Comparison of ENCODE assay signal across 17 cellular contexts in the genomic region with DNA sequence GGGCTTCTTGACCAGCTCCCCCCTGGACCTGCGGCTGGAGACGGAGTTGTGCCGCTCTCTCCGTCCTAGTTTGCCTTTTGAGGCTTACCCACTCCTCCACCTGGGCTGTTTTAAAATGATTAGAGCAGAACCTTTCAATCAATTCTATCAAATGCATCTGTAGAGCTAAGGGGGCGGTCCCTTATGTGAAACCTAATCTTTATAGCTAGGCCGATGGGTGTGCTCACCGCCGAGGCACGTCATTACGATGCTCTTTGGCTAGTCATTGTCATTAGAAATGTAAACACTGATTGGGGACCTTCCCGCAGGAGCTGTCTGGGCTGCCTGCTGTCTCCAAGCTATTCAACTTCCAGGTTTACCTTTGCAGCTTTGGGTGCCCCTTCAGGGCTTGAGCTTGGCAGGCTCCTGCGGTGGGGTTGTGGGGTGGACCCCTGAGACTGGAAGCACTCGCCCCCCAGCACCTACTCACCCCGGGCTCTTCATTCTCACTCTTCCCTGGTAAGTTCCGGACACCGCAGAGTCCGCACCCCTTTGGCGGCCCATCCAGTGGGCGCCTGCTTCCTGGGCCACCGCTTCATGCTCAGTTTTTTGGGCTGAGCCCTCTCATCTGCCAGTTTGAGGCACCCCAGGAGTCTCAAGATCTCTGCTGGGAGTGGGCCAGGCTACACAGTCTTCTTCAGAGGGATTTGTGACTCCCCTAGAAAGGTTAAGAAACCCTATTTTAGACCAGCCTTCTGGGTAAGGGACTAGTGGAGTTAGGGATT. TPM values are rescaled to one million over a fixed set of nuclear protein-coding genes. Genes with fewer than 3 reads are reported as not detected.
A peak's percentile ranks its signal among the peaks of the same experiment; 100 is the strongest.
DNase-seq lines count a peak whose midpoint lies in the region; ATAC-seq, FAIRE-seq and TF ChIP-seq lines count a peak whose summit lies in the region.
"Had no signal": no experiment of that assay in that cellular context is flagged by ENCODE, and none has a peak within 500 bp of the region (broad histone marks: within the 10 kb centered on the region; RNA-seq: fewer than 3 reads in every experiment).

No MANE protein-coding gene starts in this region.

- H3K27me3 Mint-ChIP-seq in activated CD8-positive, alpha-beta T cell treated with anti-CD3 and anti-CD28 coated beads for 36 hours: no peaks in the 10 kb centered on the region
- no peaks in the 10 kb centered on the region for H3K27me3 Mint-ChIP-seq in chondrocyte (ENCODE audit: low read depth)

- H3K27ac Mint-ChIP-seq in activated CD8-positive, alpha-beta T cell treated with anti-CD3 and anti-CD28 coated beads for 36 hours: peak overlapping the region; percentile 88
- no peak overlapping the region for H3K27ac Mint-ChIP-seq in chondrocyte (ENCODE audit: unreplicated experiment)

- H2BK12ac ChIP-seq in neuronal stem cell (ENCODE audit: low read length): no peak overlapping the region

- TF ChIP-seq CTCF in activated CD8-positive, alpha-beta T cell treated with anti-CD3 and anti-CD28 coated beads for 36 hours (IDR thresholded peaks at IDR 0.05): no peak
- TF ChIP-seq CTCF in chondrocyte (IDR thresholded peaks at IDR 0.05) (no peak), RWPE1 (conservative IDR thresholded peaks at IDR 0.05; ENCODE audit: low read depth) (no peak)

- no peak overlapping the region for H3K4me3 ChIP-seq in neuronal stem cell (ENCODE audit: low read length in 2 of 2)
- H3K4me3 ChIP-seq: heart left ventricle, lung, psoas muscle had no signal

- peaks cover 21% of the 10 kb centered on the region for H3K4me1 Mint-ChIP-seq in activated CD8-positive, alpha-beta T cell treated with anti-CD3 and anti-CD28 coated beads for 36 hours (ENCODE audit: low read depth)
- H3K4me1 Mint-ChIP-seq in chondrocyte (ENCODE audit: low read depth): peaks cover 22% of the 10 kb centered on the region

- no peak overlapping the region for H4K8ac ChIP-seq in neuronal stem cell (ENCODE audit: low read depth, low read length)

- H3K4ac ChIP-seq in neuronal stem cell (ENCODE audit: low read length): no peak overlapping the region

- POLR2A ChIA-PET in activated CD8-positive, alpha-beta T cell treated with anti-CD3 and anti-CD28 coated beads for 36 hours (lab: Charles Lee): interaction anchor here (0.6 to 1.2 kb wide), 2 partner anchors 9 to 29 kb away, joined by 3 read pairs; no protein-coding TSS in a partner anchor
- POLR2A ChIA-PET in RWPE1 (lab: Yijun Ruan, JAX; ENCODE audit: low non-redundant PET): interaction anchor here (0.6 kb wide), 1 partner anchor 836 kb away, joined by 3 read pairs; no protein-coding TSS in a partner anchor

- H3K79me1 ChIP-seq in neuronal stem cell (ENCODE audit: low read depth, low read length): peaks cover 6% of the 10 kb centered on the region

- no peaks in the 10 kb centered on the region for H3K27me3 ChIP-seq in neuronal stem cell (ENCODE audit: control insufficient read depth in 3 of 3, insufficient read depth in 3 of 3, low read depth in 1 of 3, low read length in 3 of 3)
- H3K27me3 ChIP-seq: heart left ventricle had no signal

- no peak overlapping the region for H4K91ac ChIP-seq in neuronal stem cell (ENCODE audit: low read depth, low read length, poor library complexity)

- H3K4me3 Mint-ChIP-seq in activated CD8-positive, alpha-beta T cell treated with anti-CD3 and anti-CD28 coated beads for 36 hours: no peak overlapping the region
- no peak overlapping the region for H3K4me3 Mint-ChIP-seq in chondrocyte (ENCODE audit: unreplicated experiment)

- H2AFZ ChIP-seq in neuronal stem cell (ENCODE audit: low read length): no peak overlapping the region

- H2AK5ac ChIP-seq in neuronal stem cell (ENCODE audit: low read depth, low read length): no peak overlapping the region

- intact Hi-C loops in activated CD8-positive, alpha-beta T cell treated with anti-CD3 and anti-CD28 coated beads for 36 hours (cut with micrococcal nuclease): no loop called here

- no peak overlapping the region for H2BK5ac ChIP-seq in neuronal stem cell (ENCODE audit: low read length)

- DNase-seq in DMS79 (lab: John Stamatoyannopoulos, UW) (peak; percentile 16), NCI-H146 (lab: John Stamatoyannopoulos, UW) (peak; percentile 56), neuronal stem cell (ENCODE audit: low spot score) (no peak), HTR-8/SVneo (ENCODE audit: insufficient read length, low spot score) (no peak), chondrocyte (ENCODE audit: low spot score) (no peak), RWPE1 (ENCODE audit: low spot score) (no peak)
- DNase-seq in activated CD8-positive, alpha-beta T cell treated with anti-CD3 and anti-CD28 coated beads for 36 hours: no peak
- DNase-seq: activated CD8-positive, alpha-beta memory T cell treated with anti-CD3 and anti-CD28 coated beads for 24 hours; amniotic stem cell; heart left ventricle; psoas muscle; stimulated activated CD4-positive, alpha-beta T cell treated with anti-CD3 and anti-CD28 coated beads, Interleukin-4, amount 100 ng/mL, for 24 hours; T-helper 2 cell had no signal

- no peak for ATAC-seq in activated CD8-positive, alpha-beta T cell treated with anti-CD3 and anti-CD28 coated beads for 36 hours
- ATAC-seq in GM18517 (IDR thresholded peaks at IDR 0.05; ENCODE audit: unreplicated experiment): no peak

- no peak overlapping the region for H3K4me2 ChIP-seq in neuronal stem cell (ENCODE audit: insufficient read depth, low read length, poor library complexity, severe bottlenecking)

- H3K9me3 Mint-ChIP-seq in activated CD8-positive, alpha-beta T cell treated with anti-CD3 and anti-CD28 coated beads for 36 hours: no peaks in the 10 kb centered on the region
- no peaks in the 10 kb centered on the region for H3K9me3 Mint-ChIP-seq in chondrocyte (ENCODE audit: low read depth)

- no peak overlapping the region for H3K9ac ChIP-seq in neuronal stem cell (ENCODE audit: low read depth, low read length, poor library complexity)

- H2BK120ac ChIP-seq in neuronal stem cell (ENCODE audit: low read depth, low read length): no peak overlapping the region

- peaks cover 29 to 84% of the 10 kb centered on the region in 2 donors for H3K36me3 ChIP-seq in neuronal stem cell (replicated peaks in 1 of 2; ENCODE audit: control insufficient read depth in 2 of 2, insufficient read depth in 2 of 2, low read length in 2 of 2)

- CTCF ChIA-PET in activated CD8-positive, alpha-beta T cell treated with anti-CD3 and anti-CD28 coated beads for 36 hours (lab: Charles Lee): interaction anchor here (0.9 to 1.1 kb wide), 3 partner anchors 8 to 59 kb away, joined by 3 read pairs; no protein-coding TSS in a partner anchor
- CTCF ChIA-PET in RWPE1 (lab: Yijun Ruan, JAX): interaction anchor here (1.0 kb wide), 1 partner anchor 10 kb away, joined by 6 read pairs; no protein-coding TSS in a partner anchor

- FAIRE-seq in HTR-8/SVneo (lab: Jason Lieb, UNC): no peak
- FAIRE-seq: GM12892 had no signal

- H3K23ac ChIP-seq in neuronal stem cell (ENCODE audit: low read depth, low read length, poor library complexity): no peak overlapping the region

- H3K27ac ChIP-seq in neuronal stem cell (replicated peaks; ENCODE audit: low read length): no peak overlapping the region
- no peak overlapping the region for H3K27ac ChIP-seq in RWPE1
- H3K27ac ChIP-seq: psoas muscle had no signal

- WGBS in neuronal stem cell (ENCODE audit: extremely low coverage in 2 of 2, insufficient read length in 2 of 2, insufficient replicate concordance in 1 of 2), 2 donors: no CpG with 5 or more reads among the region's 20 CpGs

- H3K14ac ChIP-seq in neuronal stem cell (ENCODE audit: low read length): no peak overlapping the region

- H3K4me1 ChIP-seq in neuronal stem cell (ENCODE audit: control insufficient read depth in 2 of 2, insufficient read depth in 1 of 2, low read depth in 1 of 2, low read length in 2 of 2): peaks cover 2 to 5% of the 10 kb centered on the region in 2 donors
- H3K4me1 ChIP-seq: psoas muscle had no signal

- H2BK15ac ChIP-seq in neuronal stem cell (ENCODE audit: low read length): no peak overlapping the region

- peaks cover 20% of the 10 kb centered on the region for H3K36me3 Mint-ChIP-seq in activated CD8-positive, alpha-beta T cell treated with anti-CD3 and anti-CD28 coated beads for 36 hours (ENCODE audit: low read depth)
- H3K36me3 Mint-ChIP-seq in chondrocyte (ENCODE audit: low read depth): peaks cover 5% of the 10 kb centered on the region

- H3K9me3 ChIP-seq in neuronal stem cell (replicated peaks in 1 of 2; ENCODE audit: control insufficient read depth in 2 of 2, insufficient read depth in 1 of 2, low read depth in 1 of 2, low read length in 2 of 2): no peaks in the 10 kb centered on the region
- H3K9me3 ChIP-seq: heart left ventricle, psoas muscle had no signal

- peak overlapping the region; percentile 42 for H3K18ac ChIP-seq in neuronal stem cell (ENCODE audit: low read length)

RNA-seq across cellular contexts. Expression of a gene that starts 20.9 kb away (rescaled TPM):
- total RNA-seq in activated CD8-positive, alpha-beta T cell treated with anti-CD3 and anti-CD28 coated beads for 36 hours: under 1 TPM in 1 of 2 experiments, not detected in 1; 0.31 TPM
- polyA plus RNA-seq in neuronal stem cell (2013, experiment 1 of 2): 0.06 TPM
- polyA plus RNA-seq in neuronal stem cell (2013, experiment 2 of 2): 0.08 TPM
- total RNA-seq in chondrocyte: not detected in 3 replicates
- total RNA-seq: heart left ventricle, lung, MCF 10A, psoas muscle had no signal
- polyA plus RNA-seq: heart left ventricle, psoas muscle had no signal

RNA-seq across cellular contexts. Expression of a gene that starts 33.4 kb away (rescaled TPM):
- total RNA-seq in activated CD8-positive, alpha-beta T cell treated with anti-CD3 and anti-CD28 coated beads for 36 hours: 100 to 1,000 TPM; 230 to 236 TPM
- 74.4 TPM for polyA plus RNA-seq in neuronal stem cell (2013, experiment 1 of 2)
- polyA plus RNA-seq in neuronal stem cell (2013, experiment 2 of 2): 71.9 TPM
- total RNA-seq in chondrocyte: 13.4 to 55.1 TPM (median 51.7 TPM) in 3 replicates

RNA-seq across cellular contexts. Expression of a gene that starts 45.4 kb away (rescaled TPM):
- total RNA-seq in activated CD8-positive, alpha-beta T cell treated with anti-CD3 and anti-CD28 coated beads for 36 hours: 10 to 100 TPM; 83.1 to 89.9 TPM
- 50.0 TPM for polyA plus RNA-seq in neuronal stem cell (2013, experiment 1 of 2)
- 51.3 TPM for polyA plus RNA-seq in neuronal stem cell (2013, experiment 2 of 2)
- total RNA-seq in chondrocyte: 38.3 to 40.0 TPM (median 38.8 TPM) in 3 replicates

RNA-seq across cellular contexts. Expression of a gene that starts 47.2 kb away (rescaled TPM):
- 10 to 100 TPM; 67.7 to 73.5 TPM for total RNA-seq in activated CD8-positive, alpha-beta T cell treated with anti-CD3 and anti-CD28 coated beads for 36 hours
- polyA plus RNA-seq in neuronal stem cell (2013, experiment 1 of 2): 48.7 TPM
- polyA plus RNA-seq in neuronal stem cell (2013, experiment 2 of 2): 49.9 TPM
- 32.1 to 38.4 TPM (median 36.7 TPM) in 3 replicates for total RNA-seq in chondrocyte

Comparison
In these comparisons a context has a peak if more than half of its experiments do, and no peak if none do; other contexts are left out.
1. DNase-seq: peak in DMS79 (single experiment) and NCI-H146 (single experiment); none in activated CD8-positive, alpha-beta T cell treated with anti-CD3 and anti-CD28 coated beads for 36 hours (single experiment), neuronal stem cell (single experiment), HTR-8/SVneo (single experiment), chondrocyte (single experiment) and RWPE1 (single experiment).